ENCODE assay signal across 20 cellular contexts in the genomic region with DNA sequence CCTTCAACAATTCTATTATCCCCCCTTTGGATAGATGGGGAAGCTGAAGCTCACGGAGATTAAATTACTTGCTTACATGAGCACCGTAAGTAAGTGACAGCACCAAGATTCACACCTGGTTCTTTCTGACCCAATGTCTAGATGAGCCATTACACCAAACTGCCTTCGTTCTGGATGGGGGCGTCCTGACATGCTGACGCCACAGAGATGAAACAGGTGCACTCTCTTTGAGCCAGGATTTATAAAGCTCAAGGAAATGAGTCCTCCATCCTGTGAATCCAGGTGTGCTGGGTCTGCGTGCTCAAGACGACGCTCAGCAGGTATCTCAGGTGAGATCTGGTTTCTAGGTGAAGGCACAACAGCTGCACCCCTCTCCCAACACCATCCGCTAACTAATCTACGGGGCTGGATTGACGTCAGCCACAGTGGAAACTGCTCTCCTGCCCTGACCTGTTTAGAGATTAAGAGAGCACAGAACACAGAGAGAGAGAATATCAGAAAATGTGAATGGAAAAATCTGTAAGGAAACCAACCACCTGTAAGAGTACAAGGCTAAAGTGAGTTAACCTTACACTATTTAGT.
A peak's percentile ranks its signal among the peaks of the same experiment; 100 is the strongest.
DNase-seq lines count a peak whose midpoint lies in the region; ATAC-seq, FAIRE-seq and TF ChIP-seq lines count a peak whose summit lies in the region.
"Had no signal": no experiment of that assay in that cellular context is flagged by ENCODE, and none has a peak within 500 bp of the region (broad histone marks: within the 10 kb centered on the region; RNA-seq: fewer than 3 reads in every experiment).

No MANE protein-coding gene starts in this region.

- peaks cover 14% of the 10 kb centered on the region for H3K9me3 Mint-ChIP-seq in activated CD4-positive, alpha-beta memory T cell treated with anti-CD3 and anti-CD28 coated beads for 36 hours
- H3K9me3 Mint-ChIP-seq in activated CD4-positive, alpha-beta memory T cell treated with anti-CD3 and anti-CD28 coated beads, Interleukin-2, amount 10 ng/mL, durations not matched to agents 7 days and 5 days: peaks cover 7% of the 10 kb centered on the region
- H3K9me3 Mint-ChIP-seq in effector memory CD8-positive, alpha-beta T cell: peaks cover 0 to 3% of the 10 kb centered on the region in 2 donors

- no peak overlapping the region for H3K27ac Mint-ChIP-seq in activated CD4-positive, alpha-beta memory T cell treated with anti-CD3 and anti-CD28 coated beads for 36 hours
- no peak overlapping the region for H3K27ac Mint-ChIP-seq in activated CD4-positive, alpha-beta memory T cell treated with anti-CD3 and anti-CD28 coated beads, Interleukin-2, amount 10 ng/mL, durations not matched to agents 7 days and 5 days
- H3K27ac Mint-ChIP-seq in effector memory CD8-positive, alpha-beta T cell: no peak overlapping the region
- H3K27ac Mint-ChIP-seq: activated naive CD8-positive, alpha-beta T cell treated with anti-CD3 and anti-CD28 coated beads for 36 hours; immature natural killer cell had no signal

- H2BK120ac ChIP-seq in H1 (replicated peaks; ENCODE audit: low read depth, low read length): no peak overlapping the region

- no peaks in the 10 kb centered on the region for H3K4me1 ChIP-seq in H1 (replicated peaks in 1 of 4; ENCODE audit: control insufficient read depth in 3 of 4, insufficient read depth in 4 of 4, low read length in 3 of 4)
- H3K4me1 ChIP-seq in stomach: no peaks in the 10 kb centered on the region
- H3K4me1 ChIP-seq: sigmoid colon, tibial artery had no signal

- no peak overlapping the region for H3K9ac ChIP-seq in H1 (replicated peaks in 1 of 4; ENCODE audit: extremely low read depth in 1 of 4, low read depth in 3 of 4, low read length in 3 of 4)

- H4K20me1 ChIP-seq in H1 (replicated peaks in 1 of 2; ENCODE audit: control insufficient read depth in 1 of 2, insufficient read depth in 2 of 2, low read length in 2 of 2): no peaks in the 10 kb centered on the region

- no peak overlapping the region for H3K4me3 ChIP-seq in H1 (ENCODE audit: extremely low read depth in 1 of 4, insufficient read depth in 2 of 4, low read depth in 3 of 4, low read length in 4 of 4)
- no peak overlapping the region for H3K4me3 ChIP-seq in stomach
- H3K4me3 ChIP-seq: sigmoid colon, tibial artery had no signal

- no peak overlapping the region for H3K23ac ChIP-seq in H1 (ENCODE audit: insufficient read length)

- no peak overlapping the region for H3K4me3 Mint-ChIP-seq in activated CD4-positive, alpha-beta memory T cell treated with anti-CD3 and anti-CD28 coated beads for 36 hours
- no peak overlapping the region for H3K4me3 Mint-ChIP-seq in activated CD4-positive, alpha-beta memory T cell treated with anti-CD3 and anti-CD28 coated beads, Interleukin-2, amount 10 ng/mL, durations not matched to agents 7 days and 5 days
- no peak overlapping the region for H3K4me3 Mint-ChIP-seq in effector memory CD8-positive, alpha-beta T cell
- H3K4me3 Mint-ChIP-seq: activated naive CD8-positive, alpha-beta T cell treated with anti-CD3 and anti-CD28 coated beads for 36 hours; immature natural killer cell had no signal

- no peak overlapping the region for H4K8ac ChIP-seq in H1 (ENCODE audit: extremely low read depth, insufficient read depth, low read length)

- H3K36me3 ChIP-seq in H1 (ENCODE audit: control insufficient read depth in 2 of 4, insufficient read depth in 4 of 4, low read length in 3 of 4) (no peaks in the 10 kb centered on the region), stomach (no peaks in the 10 kb centered on the region)
- H3K36me3 ChIP-seq: sigmoid colon, tibial artery had no signal

- POLR2A ChIA-PET in activated CD4-positive, alpha-beta memory T cell treated with anti-CD3 and anti-CD28 coated beads for 36 hours (lab: Charles Lee): no interaction called here
- POLR2A ChIA-PET in activated CD4-positive, alpha-beta memory T cell treated with anti-CD3 and anti-CD28 coated beads, Interleukin-2, amount 10 ng/mL, durations not matched to agents 7 days and 5 days (lab: Charles Lee): no interaction called here
- POLR2A ChIA-PET in H1 (lab: Charles Lee; ENCODE audit: partially characterized antibody): interaction anchor here (1.5 kb wide), 1 partner anchor 12 kb away, joined by 3 read pairs; no protein-coding TSS in a partner anchor

- no peaks in the 10 kb centered on the region for H3K79me2 ChIP-seq in H1 (ENCODE audit: control insufficient read depth in 1 of 2, insufficient read depth in 2 of 2, low read length in 2 of 2)

- no peaks in the 10 kb centered on the region for H3K9me3 ChIP-seq in H1 (ENCODE audit: insufficient read depth in 2 of 2, low read depth in 1 of 2, low read length in 1 of 2)
- H3K9me3 ChIP-seq in stomach: peaks cover 0 to 10% (median 6%) of the 10 kb centered on the region in 4 donors

- no peak for ATAC-seq in effector memory CD8-positive, alpha-beta T cell (replicated peaks)

- CTCF ChIA-PET in activated CD4-positive, alpha-beta memory T cell treated with anti-CD3 and anti-CD28 coated beads for 36 hours (lab: Charles Lee): no interaction called here
- CTCF ChIA-PET in activated CD4-positive, alpha-beta memory T cell treated with anti-CD3 and anti-CD28 coated beads, Interleukin-2, amount 10 ng/mL, durations not matched to agents 7 days and 5 days (lab: Charles Lee): interaction anchor here (1.0 kb wide), 1 partner anchor 32 kb away, joined by 3 read pairs; no protein-coding TSS in a partner anchor
- CTCF ChIA-PET in H1 (lab: Charles Lee; ENCODE audit: partially characterized antibody): interaction anchor here (0.6 to 2.1 kb wide), 8 partner anchors 15 to 57 kb away, joined by 3 to 5 read pairs (median 3); no protein-coding TSS in a partner anchor

- peak; percentile 19 to 49 (median 37); a peak in 2 of 4 replicates for TF ChIP-seq CTCF in H1 (IDR thresholded peaks at IDR 0.05; ENCODE audit: control extremely low read depth in 1 of 3, insufficient read depth in 1 of 3, low read depth in 1 of 3, low read length in 3 of 3)
- no peak for TF ChIP-seq CTCF in stomach (IDR thresholded peaks at IDR 0.05)
- TF ChIP-seq CTCF in GM13976 (IDR thresholded peaks at IDR 0.05; ENCODE audit: borderline replicate concordance, control extremely low read depth, extremely low read depth, insufficient read depth, missing control alignments): no peak

- H3K56ac ChIP-seq in H1 (replicated peaks; ENCODE audit: insufficient read length, low read depth, low read length): no peak overlapping the region

- no peak overlapping the region for H2AK5ac ChIP-seq in H1 (ENCODE audit: low read depth, low read length)

- H3K4me1 Mint-ChIP-seq in activated CD4-positive, alpha-beta memory T cell treated with anti-CD3 and anti-CD28 coated beads for 36 hours (ENCODE audit: low read depth): peaks cover 12% of the 10 kb centered on the region
- H3K4me1 Mint-ChIP-seq in activated CD4-positive, alpha-beta memory T cell treated with anti-CD3 and anti-CD28 coated beads, Interleukin-2, amount 10 ng/mL, durations not matched to agents 7 days and 5 days: no peaks in the 10 kb centered on the region
- H3K4me1 Mint-ChIP-seq in effector memory CD8-positive, alpha-beta T cell (ENCODE audit: low read depth in 2 of 2): no peaks in the 10 kb centered on the region
- H3K4me1 Mint-ChIP-seq: activated naive CD8-positive, alpha-beta T cell treated with anti-CD3 and anti-CD28 coated beads for 36 hours; immature natural killer cell had no signal

- DNase-seq in activated CD4-positive, alpha-beta memory T cell treated with anti-CD3 and anti-CD28 coated beads for 36 hours: peak; percentile 34
- no peak for DNase-seq in activated CD4-positive, alpha-beta memory T cell treated with anti-CD3 and anti-CD28 coated beads, Interleukin-2, amount 10 ng/mL, durations not matched to agents 7 days and 5 days
- DNase-seq in NCI-H510A (lab: John Stamatoyannopoulos, UW) (peak; percentile 65), H1 (ENCODE audit: low read depth in 1 of 2, low spot score in 2 of 2) (no peak), stomach (peak; percentile 32), GM13976 (ENCODE audit: low spot score) (no peak), A172 (ENCODE audit: low spot score) (no peak)
- DNase-seq in effector memory CD8-positive, alpha-beta T cell: no peak
- DNase-seq: activated naive CD8-positive, alpha-beta T cell treated with anti-CD3 and anti-CD28 coated beads for 36 hours; activated T-cell treated with anti-CD3 and anti-CD28 coated beads for 4 hours; DMS 273 treated with DMSO at 0.1 percent for 48 hours; effector memory CD4-positive, alpha-beta T cell; foreskin fibroblast; immature natural killer cell; mesendoderm; NCI-H345; sigmoid colon; stimulated activated CD4-positive, alpha-beta T cell treated with anti-CD3 and anti-CD28 coated beads, Interleukin-4, amount 100 ng/mL, for 4 hours; tibial artery had no signal

- no peak overlapping the region for H2BK15ac ChIP-seq in H1 (ENCODE audit: low read length)

- TF ChIP-seq POLR2A in H1 (IDR thresholded peaks at IDR 0.05; ENCODE audit: control extremely low read depth in 1 of 2, low read depth in 2 of 2, low read length in 2 of 2) (no peak), stomach (IDR thresholded peaks at IDR 0.05) (no peak)

- H4K91ac ChIP-seq in H1 (replicated peaks; ENCODE audit: insufficient read length, low read length): no peak overlapping the region

- no peak overlapping the region for H3K4ac ChIP-seq in H1 (replicated peaks; ENCODE audit: insufficient read length, low read depth, low read length)

- H2BK12ac ChIP-seq in H1 (ENCODE audit: low read depth, low read length): no peak overlapping the region

- in situ Hi-C loops in GM13976 (cut with MboI; ENCODE audit: low sequenced_read_pairs, unreplicated experiment): no loop called here

- H3K23me2 ChIP-seq in H1 (ENCODE audit: low read depth, low read length): no peaks in the 10 kb centered on the region

- no peaks in the 10 kb centered on the region for H3K79me1 ChIP-seq in H1 (ENCODE audit: low read depth, low read length)

- FAIRE-seq in H1 (lab: Jason Lieb, UNC): peak; percentile 7
- FAIRE-seq: RCC 7860 had no signal

- H2BK5ac ChIP-seq in H1 (ENCODE audit: low read depth, low read length): no peak overlapping the region

- no peak overlapping the region for H3K18ac ChIP-seq in H1 (ENCODE audit: extremely low read depth, low read length)

- no peak overlapping the region; a peak in 1 of 4 replicates for H3K4me2 ChIP-seq in H1 (ENCODE audit: insufficient read depth in 1 of 2, low read depth in 2 of 2, low read length in 2 of 2)

- TF ChIP-seq EP300 in H1 (IDR thresholded peaks at IDR 0.05; ENCODE audit: borderline replicate concordance in 1 of 2, low read depth in 2 of 2, low read length in 2 of 2): no peak
- no peak for TF ChIP-seq EP300 in stomach (IDR thresholded peaks at IDR 0.05)

- no peak overlapping the region for H2BK20ac ChIP-seq in H1 (ENCODE audit: low read length)

- peak; percentile 17 to 35; a peak in 1 of 4 replicates for TF ChIP-seq RAD21 in H1 (IDR thresholded peaks at IDR 0.05 in 1 of 2, conservative IDR thresholded peaks at IDR 0.05 in 1 of 2; ENCODE audit: low read depth in 2 of 2, low read length in 2 of 2)

- H3K27me3 ChIP-seq in H1 (replicated peaks in 1 of 4; ENCODE audit: control insufficient read depth in 3 of 4, extremely low read depth in 1 of 4, insufficient read depth in 3 of 4, low read length in 3 of 4) (no peaks in the 10 kb centered on the region), stomach (no peaks in the 10 kb centered on the region)
- H3K27me3 ChIP-seq: sigmoid colon, tibial artery had no signal

- H3K27ac ChIP-seq in H1 (ENCODE audit: low read depth, low read length): no peak overlapping the region
- no peak overlapping the region for H3K27ac ChIP-seq in stomach
- H3K27ac ChIP-seq: sigmoid colon, tibial artery had no signal

- H3K36me3 Mint-ChIP-seq in activated CD4-positive, alpha-beta memory T cell treated with anti-CD3 and anti-CD28 coated beads for 36 hours: no peaks in the 10 kb centered on the region
- H3K36me3 Mint-ChIP-seq in activated CD4-positive, alpha-beta memory T cell treated with anti-CD3 and anti-CD28 coated beads, Interleukin-2, amount 10 ng/mL, durations not matched to agents 7 days and 5 days (ENCODE audit: low read depth): no peaks in the 10 kb centered on the region
- no peaks in the 10 kb centered on the region for H3K36me3 Mint-ChIP-seq in effector memory CD8-positive, alpha-beta T cell (ENCODE audit: insufficient read depth)
- H3K36me3 Mint-ChIP-seq: activated naive CD8-positive, alpha-beta T cell treated with anti-CD3 and anti-CD28 coated beads for 36 hours; immature natural killer cell had no signal

- WGBS in H1 (ENCODE audit: extremely low coverage in 1 of 2, insufficient coverage in 1 of 2, insufficient read length in 1 of 2, insufficient replicate concordance in 2 of 2, low coverage in 1 of 2, low lambda C conversion rate in 2 of 2, missing lambda C conversion rate in 1 of 2), 2 experiments: 68% methylated on average over 11 of the region's 11 CpGs; no CpG with 5 or more reads in 1 of the 2 experiments
- 23 to 36% (median 31%) methylated on average over 11 of the region's 11 CpGs for WGBS in stomach, 5 donors

- no peak overlapping the region for H4K5ac ChIP-seq in H1 (ENCODE audit: insufficient read length, low read depth, low read length)

- H3K14ac ChIP-seq in H1 (ENCODE audit: insufficient read length): no peak overlapping the region

- intact Hi-C loops in activated CD4-positive, alpha-beta memory T cell treated with anti-CD3 and anti-CD28 coated beads for 36 hours (cut with micrococcal nuclease): no loop called here
- intact Hi-C loops in stomach (cut with DNase I; ENCODE audit: low total_unique reads): no loop called here

- 0 out of 2 replicates have a peak overlapping the region, but pooled peaks have one; percentile 0 for H2AFZ ChIP-seq in H1 (ENCODE audit: low read length)

- no peaks in the 10 kb centered on the region for H3K27me3 Mint-ChIP-seq in activated CD4-positive, alpha-beta memory T cell treated with anti-CD3 and anti-CD28 coated beads for 36 hours
- H3K27me3 Mint-ChIP-seq in activated CD4-positive, alpha-beta memory T cell treated with anti-CD3 and anti-CD28 coated beads, Interleukin-2, amount 10 ng/mL, durations not matched to agents 7 days and 5 days: no peaks in the 10 kb centered on the region
- H3K27me3 Mint-ChIP-seq in effector memory CD8-positive, alpha-beta T cell: no peaks in the 10 kb centered on the region
- H3K27me3 Mint-ChIP-seq: activated naive CD8-positive, alpha-beta T cell treated with anti-CD3 and anti-CD28 coated beads for 36 hours had no signal

Comparison
In these comparisons a context has a peak if more than half of its experiments do, and no peak if none do; other contexts are left out.
1. DNase-seq: peak in activated CD4-positive, alpha-beta memory T cell treated with anti-CD3 and anti-CD28 coated beads for 36 hours (single experiment), NCI-H510A (single experiment) and stomach (single experiment); none in activated CD4-positive, alpha-beta memory T cell treated with anti-CD3 and anti-CD28 coated beads, Interleukin-2, amount 10 ng/mL, durations not matched to agents 7 days and 5 days (single experiment), H1 (0 of 2), GM13976 (single experiment), effector memory CD8-positive, alpha-beta T cell (0 of 3) and A172 (single experiment).
2. CTCF ChIP-seq: peak in H1 (3 of 3); none in stomach (0 of 7) and GM13976 (single experiment).